Comparison of ENCODE assay signal across 8 cellular contexts in genomic region chr14:23078692-23079116, GRCh38. TPM values are rescaled to one million over a fixed set of nuclear protein-coding genes. Genes with fewer than 3 reads are reported as not detected.
A peak's percentile ranks its signal among the peaks of the same experiment; 100 is the strongest.
DNase-seq lines count a peak whose midpoint lies in the region; ATAC-seq and TF ChIP-seq lines count a peak whose summit lies in the region.

No MANE protein-coding gene starts in this region.

- H3K9me3 Mint-ChIP-seq in Calu3 (ENCODE audit: low read depth, unreplicated experiment) = no peaks in the 10 kb centered on the region

- H3K4me3 ChIP-seq in retinal pigment epithelial cell (ENCODE audit: low read length) = no peak overlapping the region

- peaks cover 59% of the 10 kb centered on the region for H3K36me3 Mint-ChIP-seq in Calu3 (ENCODE audit: insufficient read depth, unreplicated experiment)

- CTCF ChIA-PET in Calu3 (lab: Charles Lee) = interaction anchor here (0.7 to 3.2 kb wide), 3 partner anchors 10 to 16 kb away, joined by 3 to 11 read pairs (median 11); partner anchors contain the start of genes ACIN1 and C14orf119

- BruUV-seq in Calu3 (replicated peaks; lab: Mats Ljungman, UMichigan) = no TSS peak

- no peak overlapping the region for H3K4me3 Mint-ChIP-seq in Calu3 (ENCODE audit: low read depth, unreplicated experiment)

- intact Hi-C loops in Calu3 (cut with micrococcal nuclease; ENCODE audit: unreplicated experiment) = no loop called here
- intact Hi-C loops in Right ventricle myocardium superior (cut with DNase I) = no loop called here

- ATAC-seq in SK-N-SH treated with all-trans-retinoic acid at 6 μM for 48 hours = peak; percentile 88
- peak; percentile 82 for ATAC-seq in Right ventricle myocardium superior (ENCODE audit: poor library complexity)
- ATAC-seq in GM19328 (IDR thresholded peaks at IDR 0.05; ENCODE audit: unreplicated experiment) = no peak
- no peak for ATAC-seq in GM21619 (IDR thresholded peaks at IDR 0.05; ENCODE audit: unreplicated experiment)

- no peaks in the 10 kb centered on the region for H3K27me3 Mint-ChIP-seq in Calu3 (ENCODE audit: unreplicated experiment)

- TF ChIP-seq CTCF in Calu3 (IDR thresholded peaks at IDR 0.05; ENCODE audit: unreplicated experiment) (no peak), retinal pigment epithelial cell (conservative IDR thresholded peaks at IDR 0.05; ENCODE audit: low read depth, low read length) (peak; percentile 4)

- peaks cover 23% of the 10 kb centered on the region for H3K4me1 Mint-ChIP-seq in Calu3 (ENCODE audit: low read depth, unreplicated experiment)

- peak; percentile 40 for DNase-seq in Calu3
- DNase-seq in Right ventricle myocardium superior = peak; percentile 63
- peak; percentile 74 for DNase-seq in retinal pigment epithelial cell (ENCODE audit: low read depth)
- DNase-seq in NCI-H82 (lab: John Stamatoyannopoulos, UW) = no peak
- no peak for DNase-seq in iPS-NIHi7 (ENCODE audit: extremely low spot score)

- no peak overlapping the region for H3K27ac Mint-ChIP-seq in Calu3 (ENCODE audit: unreplicated experiment)

TF ChIP-seq in SK-N-SH treated with all-trans-retinoic acid at 6 μM for 48 hours, 23 proteins besides CTCF, POLR2A, EP300 and RAD21:
- TF ChIP-seq PATZ1 (CRISPR knock-in tag; IDR thresholded peaks at IDR 0.05; ENCODE audit: borderline replicate concordance) (no peak), CSDC2 (CRISPR knock-in tag; IDR thresholded peaks at IDR 0.05) (no peak), TCF4 (CRISPR knock-in tag; IDR thresholded peaks at IDR 0.05; ENCODE audit: borderline replicate concordance) (no peak), ZC3H10 (CRISPR knock-in tag; IDR thresholded peaks at IDR 0.05) (no peak), ZNF565 (CRISPR knock-in tag; conservative IDR thresholded peaks at IDR 0.05; ENCODE audit: low read depth) (no peak), BACH2 (CRISPR knock-in tag; IDR thresholded peaks at IDR 0.05; ENCODE audit: borderline replicate concordance) (no peak), OSR1 (CRISPR knock-in tag; IDR thresholded peaks at IDR 0.05) (no peak), POU6F1 (CRISPR knock-in tag; IDR thresholded peaks at IDR 0.05; ENCODE audit: borderline replicate concordance, low read depth) (no peak), ZNF8 (CRISPR knock-in tag; IDR thresholded peaks at IDR 0.05) (no peak), PPARA (CRISPR knock-in tag; IDR thresholded peaks at IDR 0.05; ENCODE audit: borderline replicate concordance) (no peak), SNAI2 (CRISPR knock-in tag; IDR thresholded peaks at IDR 0.05) (no peak), ZNF70 (CRISPR knock-in tag; IDR thresholded peaks at IDR 0.05) (no peak), CSRNP3 (CRISPR knock-in tag; IDR thresholded peaks at IDR 0.05) (no peak), ZFP30 (CRISPR knock-in tag; IDR thresholded peaks at IDR 0.05) (no peak), GLIS3 (CRISPR knock-in tag; IDR thresholded peaks at IDR 0.05) (no peak), ESRRG (CRISPR knock-in tag; IDR thresholded peaks at IDR 0.05) (no peak)

RNA-seq across cellular contexts. Expression of gene ACIN1, which starts 16.2 kb away (rescaled TPM):
- total RNA-seq in Calu3 (2022) (181 and 191 TPM in 2 replicates), Right ventricle myocardium superior (65.8 TPM)

RNA-seq across cellular contexts. Expression of gene C14orf119, which starts 16.6 kb away (rescaled TPM):
- total RNA-seq in Calu3 (2022) (47.0 and 47.3 TPM in 2 replicates), Right ventricle myocardium superior (20.6 TPM)

RNA-seq across cellular contexts. Expression of gene CDH24, which starts 21.4 kb away (rescaled TPM):
- total RNA-seq in Calu3 (2022) (5.0 and 5.7 TPM in 2 replicates), Right ventricle myocardium superior (1.6 TPM)

RNA-seq across cellular contexts. Expression of gene CIROP, which starts 26.1 kb away (rescaled TPM):
- total RNA-seq in Calu3 (2022) (not detected in 2 replicates), Right ventricle myocardium superior (not detected)

RNA-seq across cellular contexts. Expression of gene PSMB11, which starts 36.7 kb away (rescaled TPM):
- not detected in 2 replicates for total RNA-seq in Calu3 (2022)
- total RNA-seq in Right ventricle myocardium superior = not detected

Comparison
In these comparisons a context has a peak if more than half of its experiments do, and no peak if none do; other contexts are left out.
1. DNase-seq: peak in Calu3 (single experiment), Right ventricle myocardium superior (single experiment) and retinal pigment epithelial cell (single experiment); none in NCI-H82 (single experiment) and iPS-NIHi7 (single experiment).
2. ATAC-seq: peak in SK-N-SH treated with all-trans-retinoic acid at 6 μM for 48 hours (single experiment) and Right ventricle myocardium superior (single experiment); none in GM19328 (single experiment) and GM21619 (single experiment).